In genomic region chr17:66716236-66717026, GRCh38 we compare ENCODE assay signal across 11 cellular contexts.
A peak's percentile ranks its signal among the peaks of the same experiment; 100 is the strongest.
DNase-seq lines count a peak whose midpoint lies in the region; ATAC-seq, FAIRE-seq and TF ChIP-seq lines count a peak whose summit lies in the region.
"Had no signal": no experiment of that assay in that cellular context is flagged by ENCODE, and none has a peak within 500 bp of the region (broad histone marks: within the 10 kb centered on the region; RNA-seq: fewer than 3 reads in every experiment).

No MANE protein-coding gene starts in this region.

- peaks cover 33% of the 10 kb centered on the region for H3K4me1 ChIP-seq in HepG2 (ENCODE audit: insufficient read depth, low read length)
- H3K4me1 ChIP-seq in right lobe of liver = no peaks in the 10 kb centered on the region
- H3K4me1 ChIP-seq: adrenal gland, vagina had no signal

- H3K9me3 Mint-ChIP-seq in activated CD8-positive, alpha-beta memory T cell treated with anti-CD3 and anti-CD28 coated beads, Interleukin-2, amount 10 ng/mL, durations not matched to agents 7 days and 5 days (ENCODE audit: low read depth) = no peaks in the 10 kb centered on the region

- no peak overlapping the region for H3K4me2 ChIP-seq in HepG2 (ENCODE audit: low read depth, low read length)

- WGBS in HepG2 (ENCODE audit: low lambda C conversion rate) = 95% methylated on average over 18 of the region's 18 CpGs
- WGBS in right lobe of liver (ENCODE audit: insufficient coverage, low coverage, low lambda C conversion rate, missing lambda C conversion rate) = 72% methylated on average over 15 of the region's 18 CpGs

- H3K4me1 Mint-ChIP-seq in activated CD8-positive, alpha-beta memory T cell treated with anti-CD3 and anti-CD28 coated beads, Interleukin-2, amount 10 ng/mL, durations not matched to agents 7 days and 5 days = peaks cover 71% of the 10 kb centered on the region

- TF ChIP-seq EP300 in HepG2 (IDR thresholded peaks at IDR 0.05; ENCODE audit: low read depth in 2 of 2, low read length in 2 of 2) = no peak
- TF ChIP-seq EP300 in HepG2 (CRISPR knock-in tag; IDR thresholded peaks at IDR 0.05; ENCODE audit: borderline replicate concordance) = no peak

- in situ Hi-C loops in HepG2 (cut with HindIII; ENCODE audit: extremely low pct_ligation_motif_present, low pct_unique_long_range_greater_than_20kb) = loop anchor here (5.0 kb wide), 1 partner anchor 191 kb away; no protein-coding TSS in a partner anchor

- DNase-seq in HepG2 (ENCODE audit: low spot score) (no peak), right lobe of liver (no peak), hypothalamus (lab: John Stamatoyannopoulos, UW) (peak in 27 of 51 donors; percentile 13 to 73 (median 40)), mucosa of gallbladder (ENCODE audit: low spot score) (no peak), cerebellar cortex (ENCODE audit: low spot score) (no peak), globus pallidus (ENCODE audit: low spot score) (no peak)
- peak; percentile 33 for DNase-seq in activated CD8-positive, alpha-beta memory T cell treated with anti-CD3 and anti-CD28 coated beads, Interleukin-2, amount 10 ng/mL, durations not matched to agents 7 days and 5 days
- DNase-seq in activated CD4-positive, alpha-beta T cell treated with anti-CD3 and anti-CD28 coated beads, Interleukin-2, amount 50 U/mL, for 4 hours = no peak
- DNase-seq: activated CD4-positive, alpha-beta T cell treated with anti-CD3 and anti-CD28 coated beads, Interleukin-2, amount 50 U/mL, for 1 hour had no signal

- no peaks in the 10 kb centered on the region for H3K27me3 ChIP-seq in HepG2 (ENCODE audit: control insufficient read depth in 1 of 2, insufficient read depth in 2 of 2, low read length in 2 of 2)
- H3K27me3 ChIP-seq in right lobe of liver = no peaks in the 10 kb centered on the region
- H3K27me3 ChIP-seq: adrenal gland, vagina had no signal

- no peak for TF ChIP-seq RAD21 in HepG2 (CRISPR knock-in tag; IDR thresholded peaks at IDR 0.05)

- peaks cover 0 to 7% of the 10 kb centered on the region in 2 experiments; a peak in 1 of 5 replicates for H3K36me3 ChIP-seq in HepG2 (replicated peaks in 1 of 2; ENCODE audit: control insufficient read depth in 1 of 2, insufficient read depth in 2 of 2, low read length in 2 of 2)
- no peaks in the 10 kb centered on the region for H3K36me3 ChIP-seq in right lobe of liver
- H3K36me3 ChIP-seq: adrenal gland, vagina had no signal

- no peak for ATAC-seq in HepG2
- no peak for ATAC-seq in right lobe of liver
- ATAC-seq in activated CD8-positive, alpha-beta memory T cell treated with anti-CD3 and anti-CD28 coated beads, Interleukin-2, amount 10 ng/mL, durations not matched to agents 7 days and 5 days = no peak

- POLR2A ChIA-PET in HepG2 (lab: Yijun Ruan, JAX) = no interaction called here

- H4K20me1 ChIP-seq in HepG2 (ENCODE audit: insufficient read depth, low read length) = no peaks in the 10 kb centered on the region

- no peak overlapping the region for H3K4me3 Mint-ChIP-seq in activated CD8-positive, alpha-beta memory T cell treated with anti-CD3 and anti-CD28 coated beads, Interleukin-2, amount 10 ng/mL, durations not matched to agents 7 days and 5 days

- no peak overlapping the region for H2AFZ ChIP-seq in HepG2 (ENCODE audit: low read length)

- H3K27ac ChIP-seq in HepG2 (ENCODE audit: extremely low read length, insufficient read depth, low read length) = no peak overlapping the region
- no peak overlapping the region for H3K27ac ChIP-seq in right lobe of liver
- H3K27ac ChIP-seq: adrenal gland, vagina had no signal

- no peaks in the 10 kb centered on the region for H3K27me3 Mint-ChIP-seq in activated CD8-positive, alpha-beta memory T cell treated with anti-CD3 and anti-CD28 coated beads, Interleukin-2, amount 10 ng/mL, durations not matched to agents 7 days and 5 days

- FAIRE-seq in HepG2 (lab: Jason Lieb, UNC) = no peak

- peak overlapping the region; percentile 64 for H3K27ac Mint-ChIP-seq in activated CD8-positive, alpha-beta memory T cell treated with anti-CD3 and anti-CD28 coated beads, Interleukin-2, amount 10 ng/mL, durations not matched to agents 7 days and 5 days

- TF ChIP-seq CTCF in HepG2 (CRISPR knock-in tag; IDR thresholded peaks at IDR 0.05) (no peak), right lobe of liver (IDR thresholded peaks at IDR 0.05) (no peak)

- TF ChIP-seq POLR2A in HepG2 (IDR thresholded peaks at IDR 0.05; ENCODE audit: insufficient read depth in 1 of 2, low read depth in 2 of 2, low read length in 2 of 2) = no peak
- TF ChIP-seq POLR2A in right lobe of liver (IDR thresholded peaks at IDR 0.05) = no peak

- peaks cover 8% of the 10 kb centered on the region for H3K36me3 Mint-ChIP-seq in activated CD8-positive, alpha-beta memory T cell treated with anti-CD3 and anti-CD28 coated beads, Interleukin-2, amount 10 ng/mL, durations not matched to agents 7 days and 5 days

- no peaks in the 10 kb centered on the region for H3K79me2 ChIP-seq in HepG2 (ENCODE audit: insufficient read depth, low read length)

- CTCF ChIA-PET in HepG2 (lab: Yijun Ruan, JAX; ENCODE audit: low intra/inter-chr PET ratio, low total read pairs) = interaction anchor here (1.3 to 2.3 kb wide), 3 partner anchors 12 to 190 kb away, joined by 4 to 36 read pairs (median 10); no protein-coding TSS in a partner anchor
- CTCF ChIA-PET in activated CD8-positive, alpha-beta memory T cell treated with anti-CD3 and anti-CD28 coated beads, Interleukin-2, amount 10 ng/mL, durations not matched to agents 7 days and 5 days (lab: Charles Lee) = interaction anchor here (0.8 to 1.4 kb wide), 4 partner anchors 10 to 188 kb away, joined by 3 to 7 read pairs (median 4); no protein-coding TSS in a partner anchor

- no peak overlapping the region for H3K9ac ChIP-seq in HepG2 (ENCODE audit: insufficient read depth, low read depth, low read length)

- intact Hi-C loops in HepG2 (cut with micrococcal nuclease; ENCODE audit: unreplicated experiment) (no loop called here), right lobe of liver (cut with DNase I) (loop anchor here (5.0 to 10.0 kb wide), 2 partner anchors 188 to 191 kb away; no protein-coding TSS in a partner anchor)

- H3K4me3 ChIP-seq in HepG2 (replicated peaks in 1 of 3; ENCODE audit: insufficient read depth in 1 of 3, low read depth in 2 of 3, low read length in 3 of 3) = no peak overlapping the region
- no peak overlapping the region for H3K4me3 ChIP-seq in right lobe of liver
- H3K4me3 ChIP-seq: adrenal gland, vagina had no signal

- H3K9me3 ChIP-seq in HepG2 (ENCODE audit: low read length) (no peaks in the 10 kb centered on the region), right lobe of liver (no peaks in the 10 kb centered on the region)
- H3K9me3 ChIP-seq: adrenal gland, vagina had no signal

- BruUV-seq in HepG2 (replicated peaks; lab: Mats Ljungman, UMichigan) = no TSS peak

TF ChIP-seq in HepG2, 621 proteins besides CTCF, POLR2A, EP300 and RAD21:
- TF ChIP-seq RERE (CRISPR knock-in tag; IDR thresholded peaks at IDR 0.05; ENCODE audit: low read depth) (no peak), RFX1 (IDR thresholded peaks at IDR 0.05) (peak; percentile 59; the same call in 1 of the 2 replicates), LCORL (IDR thresholded peaks at IDR 0.05) (peak; percentile 92), LCORL (CRISPR knock-in tag; IDR thresholded peaks at IDR 0.05) (no peak), EHMT2 (IDR thresholded peaks at IDR 0.05; ENCODE audit: borderline replicate concordance, low read depth, low read length) (no peak), HNF4G (IDR thresholded peaks at IDR 0.05; ENCODE audit: borderline replicate concordance, low read depth, low read length) (no peak), HNF4G (CRISPR knock-in tag; IDR thresholded peaks at IDR 0.05; ENCODE audit: borderline replicate concordance, low read depth) (no peak)

Comparison
In these comparisons a context has a peak if more than half of its experiments do, and no peak if none do; other contexts are left out.
1. DNase-seq: peak in activated CD8-positive, alpha-beta memory T cell treated with anti-CD3 and anti-CD28 coated beads, Interleukin-2, amount 10 ng/mL, durations not matched to agents 7 days and 5 days (single experiment) and hypothalamus (27 of 51); none in HepG2 (single experiment), right lobe of liver (0 of 3), mucosa of gallbladder (single experiment), cerebellar cortex (single experiment), globus pallidus (single experiment) and activated CD4-positive, alpha-beta T cell treated with anti-CD3 and anti-CD28 coated beads, Interleukin-2, amount 50 U/mL, for 4 hours (0 of 2).